In the genomic region with DNA sequence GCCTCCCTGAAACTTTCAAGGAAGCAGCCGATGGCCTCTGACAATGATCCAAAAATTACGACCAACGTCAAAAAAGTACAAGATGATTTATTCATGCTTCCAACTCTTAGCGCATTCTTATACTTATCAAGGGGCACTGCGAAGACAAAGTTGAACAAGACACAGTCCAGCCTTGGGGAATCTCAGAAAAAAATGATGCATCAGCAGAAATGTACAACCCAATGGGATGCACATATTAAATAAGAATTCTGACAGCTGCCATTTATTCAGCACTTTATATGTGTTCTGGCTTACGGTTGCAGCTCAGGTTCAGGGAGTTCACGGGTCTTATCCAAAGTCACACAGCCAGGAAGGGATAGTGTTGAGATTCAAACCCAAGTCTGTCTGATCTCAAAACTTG, we compare ENCODE assay signal across 8 cellular contexts.
"Had no signal": no experiment of that assay in that cellular context is flagged by ENCODE, and none has a peak within 500 bp of the region (broad histone marks: within the 10 kb centered on the region; RNA-seq: fewer than 3 reads in every experiment).

No MANE protein-coding gene starts in this region.

- H2AFZ ChIP-seq: GM23248 had no signal

- DNase-seq: GM23248, GOT3, H9, HCEC 1CT, KBM-7 had no signal

- H3K4me2 ChIP-seq: KMS-11 had no signal

- H3K27ac ChIP-seq: GM23248, KMS-11 had no signal

- FAIRE-seq: H54, HTR-8/SVneo had no signal

- H3K9ac ChIP-seq: GM23248, KMS-11 had no signal

- H3K4me3 ChIP-seq: GM23248 had no signal
